In genomic region chr2:78281164-78281563, GRCh38 we compare ENCODE assay signal across 24 cellular contexts.
"Had no signal": no experiment of that assay in that cellular context is flagged by ENCODE, and none has a peak within 500 bp of the region (broad histone marks: within the 10 kb centered on the region; RNA-seq: fewer than 3 reads in every experiment).

No MANE protein-coding gene starts in this region.

- H3K4me3 Mint-ChIP-seq: activated CD8-positive, alpha-beta T cell treated with anti-CD3 and anti-CD28 coated beads, Interleukin-2, amount 10 ng/mL, durations not matched to agents 7 days and 5 days; activated naive CD8-positive, alpha-beta T cell treated with anti-CD3 and anti-CD28 coated beads, Interleukin-2, amount 10 ng/mL, durations not matched to agents 7 days and 5 days; T-helper 1 cell treated with Interleukin-12 subunit alpha and Interleukin-12 subunit beta and Interleukin-4 antibody, amounts not matched to agents 30 μg/mL and 1 μg/mL, for 36 hours; WTC11 had no signal

- H3K36me3 ChIP-seq: breast epithelium, MG63 had no signal

- ATAC-seq: activated CD8-positive, alpha-beta T cell treated with anti-CD3 and anti-CD28 coated beads, Interleukin-2, amount 10 ng/mL, durations not matched to agents 7 days and 5 days; WTC11 had no signal

- H3K4me1 Mint-ChIP-seq: activated naive CD8-positive, alpha-beta T cell treated with anti-CD3 and anti-CD28 coated beads, Interleukin-2, amount 10 ng/mL, durations not matched to agents 7 days and 5 days; WTC11 had no signal

- H2AFZ ChIP-seq: PC-9 had no signal

- H3K27ac Mint-ChIP-seq: activated CD8-positive, alpha-beta T cell treated with anti-CD3 and anti-CD28 coated beads, Interleukin-2, amount 10 ng/mL, durations not matched to agents 7 days and 5 days; activated naive CD8-positive, alpha-beta T cell treated with anti-CD3 and anti-CD28 coated beads, Interleukin-2, amount 10 ng/mL, durations not matched to agents 7 days and 5 days; T-helper 1 cell treated with Interleukin-12 subunit alpha and Interleukin-12 subunit beta and Interleukin-4 antibody, amounts not matched to agents 30 μg/mL and 1 μg/mL, for 36 hours; WTC11 had no signal

- H3K4me2 ChIP-seq: PC-9 had no signal

- H3K27me3 ChIP-seq: breast epithelium, MG63 had no signal

- H3K4me3 ChIP-seq: breast epithelium, MG63, PC-9 had no signal

- H3K4me1 ChIP-seq: breast epithelium had no signal

- DNase-seq: activated CD4-positive, alpha-beta T cell treated with anti-CD3 and anti-CD28 coated beads for 48 hours; activated CD4-positive, alpha-beta T cell treated with anti-CD3 and anti-CD28 coated beads, Interleukin-2, amount 50 U/mL, for 4 hours; activated CD4-positive, CD25-positive, alpha-beta regulatory T cell treated with anti-CD3 and anti-CD28 coated beads, Interleukin-2, amount 50 U/mL, for 72 hours; activated CD8-positive, alpha-beta memory T cell treated with anti-CD3 and anti-CD28 coated beads, Interleukin-2, amount 50 U/mL, for 48 hours; activated CD8-positive, alpha-beta T cell treated with anti-CD3 and anti-CD28 coated beads, Interleukin-2, amount 10 ng/mL, durations not matched to agents 7 days and 5 days; activated naive CD4-positive, alpha-beta T cell treated with anti-CD3 and anti-CD28 coated beads, Interleukin-2, amount 50 U/mL, for 16 hours; activated naive CD8-positive, alpha-beta T cell treated with anti-CD3 and anti-CD28 coated beads, Interleukin-2, amount 10 ng/mL, durations not matched to agents 7 days and 5 days; activated T-cell treated with anti-CD3 and anti-CD28 coated beads, Interleukin-2, amount 50 U/mL, for 1 hour; aorta; caudate nucleus; MG63; NCI-H1105; NCI-H1436; NCI-H1694 treated with DMSO at 0.1 percent for 48 hours; NCI-H2029 treated with DMSO at 0.1 percent for 48 hours; NCI-H345; NCI-H510A; NCI-H526 treated with DMSO at 0.1 percent for 48 hours; PC-9; SHP77 treated with DMSO at 0.1 percent for 48 hours; T-helper 9 cell had no signal

- H3K27me3 Mint-ChIP-seq: activated naive CD8-positive, alpha-beta T cell treated with anti-CD3 and anti-CD28 coated beads, Interleukin-2, amount 10 ng/mL, durations not matched to agents 7 days and 5 days had no signal

- H3K27ac ChIP-seq: breast epithelium, PC-9 had no signal

- H3K36me3 Mint-ChIP-seq: activated naive CD8-positive, alpha-beta T cell treated with anti-CD3 and anti-CD28 coated beads, Interleukin-2, amount 10 ng/mL, durations not matched to agents 7 days and 5 days had no signal

- H3K9me3 ChIP-seq: breast epithelium, MG63 had no signal
